ENCODE assay signal across 1 cellular context in the genomic region with DNA sequence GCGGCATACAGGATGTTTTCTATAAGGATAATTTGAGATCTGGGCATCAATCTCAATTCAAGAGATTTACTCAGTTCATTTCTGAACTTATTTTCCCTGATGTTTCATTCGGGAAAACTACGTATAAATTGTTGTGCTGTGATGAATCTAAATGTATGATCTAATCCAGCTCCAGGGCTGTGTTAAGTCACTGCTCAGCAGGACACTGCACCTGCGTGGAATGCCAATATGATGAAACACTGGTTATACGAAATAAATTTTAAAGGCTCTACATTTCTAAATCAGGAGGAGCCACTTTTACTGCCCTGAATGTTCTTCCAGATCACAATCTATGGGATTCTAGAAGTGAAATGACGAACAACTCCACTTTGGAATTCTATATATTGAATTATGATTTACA.
TF ChIP-seq lines count a peak whose summit lies in the region.

No MANE protein-coding gene starts in this region.

TF ChIP-seq in A549, 52 proteins besides CTCF, POLR2A, EP300 and RAD21 (continued from another document):
- TF ChIP-seq CEBPB (IDR thresholded peaks at IDR 0.05): no peak
- TF ChIP-seq RFX5 (IDR thresholded peaks at IDR 0.05): no peak
- TF ChIP-seq, protein P1, sequence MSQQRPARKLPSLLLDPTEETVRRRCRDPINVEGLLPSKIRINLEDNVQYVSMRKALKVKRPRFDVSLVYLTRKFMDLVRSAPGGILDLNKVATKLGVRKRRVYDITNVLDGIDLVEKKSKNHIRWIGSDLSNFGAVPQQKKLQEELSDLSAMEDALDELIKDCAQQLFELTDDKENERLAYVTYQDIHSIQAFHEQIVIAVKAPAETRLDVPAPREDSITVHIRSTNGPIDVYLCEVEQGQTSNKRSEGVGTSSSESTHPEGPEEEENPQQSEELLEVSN (IDR thresholded peaks at IDR 0.05; ENCODE audit: borderline replicate concordance, low read depth): no peak
- no peak for TF ChIP-seq MYC (IDR thresholded peaks at IDR 0.05; ENCODE audit: borderline replicate concordance, low read length)
- TF ChIP-seq, protein P2, sequence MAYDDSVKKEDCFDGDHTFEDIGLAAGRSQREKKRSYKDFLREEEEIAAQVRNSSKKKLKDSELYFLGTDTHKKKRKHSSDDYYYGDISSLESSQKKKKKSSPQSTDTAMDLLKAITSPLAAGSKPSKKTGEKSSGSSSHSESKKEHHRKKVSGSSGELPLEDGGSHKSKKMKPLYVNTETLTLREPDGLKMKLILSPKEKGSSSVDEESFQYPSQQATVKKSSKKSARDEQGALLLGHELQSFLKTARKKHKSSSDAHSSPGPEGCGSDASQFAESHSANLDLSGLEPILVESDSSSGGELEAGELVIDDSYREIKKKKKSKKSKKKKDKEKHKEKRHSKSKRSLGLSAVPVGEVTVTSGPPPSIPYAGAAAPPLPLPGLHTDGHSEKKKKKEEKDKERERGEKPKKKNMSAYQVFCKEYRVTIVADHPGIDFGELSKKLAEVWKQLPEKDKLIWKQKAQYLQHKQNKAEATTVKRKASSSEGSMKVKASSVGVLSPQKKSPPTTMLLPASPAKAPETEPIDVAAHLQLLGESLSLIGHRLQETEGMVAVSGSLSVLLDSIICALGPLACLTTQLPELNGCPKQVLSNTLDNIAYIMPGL (CRISPR knock-in tag; IDR thresholded peaks at IDR 0.05; ENCODE audit: borderline replicate concordance): no peak
- TF ChIP-seq RNF2 (IDR thresholded peaks at IDR 0.05; ENCODE audit: borderline replicate concordance, low read depth): no peak
- TF ChIP-seq ESRRA (IDR thresholded peaks at IDR 0.05; ENCODE audit: borderline replicate concordance, low read length): no peak
- TF ChIP-seq CHD4 (IDR thresholded peaks at IDR 0.05; ENCODE audit: borderline replicate concordance): no peak
- TF ChIP-seq, protein P3, sequence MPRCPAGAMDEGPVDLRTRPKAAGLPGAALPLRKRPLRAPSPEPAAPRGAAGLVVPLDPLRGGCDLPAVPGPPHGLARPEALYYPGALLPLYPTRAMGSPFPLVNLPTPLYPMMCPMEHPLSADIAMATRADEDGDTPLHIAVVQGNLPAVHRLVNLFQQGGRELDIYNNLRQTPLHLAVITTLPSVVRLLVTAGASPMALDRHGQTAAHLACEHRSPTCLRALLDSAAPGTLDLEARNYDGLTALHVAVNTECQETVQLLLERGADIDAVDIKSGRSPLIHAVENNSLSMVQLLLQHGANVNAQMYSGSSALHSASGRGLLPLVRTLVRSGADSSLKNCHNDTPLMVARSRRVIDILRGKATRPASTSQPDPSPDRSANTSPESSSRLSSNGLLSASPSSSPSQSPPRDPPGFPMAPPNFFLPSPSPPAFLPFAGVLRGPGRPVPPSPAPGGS (IDR thresholded peaks at IDR 0.05): no peak
- no peak for TF ChIP-seq ZC3H11A (IDR thresholded peaks at IDR 0.05)
TF ChIP-seq in A549: peak in this region for 0.
